9 cellular contexts compared by ENCODE assay signal in the genomic region with DNA sequence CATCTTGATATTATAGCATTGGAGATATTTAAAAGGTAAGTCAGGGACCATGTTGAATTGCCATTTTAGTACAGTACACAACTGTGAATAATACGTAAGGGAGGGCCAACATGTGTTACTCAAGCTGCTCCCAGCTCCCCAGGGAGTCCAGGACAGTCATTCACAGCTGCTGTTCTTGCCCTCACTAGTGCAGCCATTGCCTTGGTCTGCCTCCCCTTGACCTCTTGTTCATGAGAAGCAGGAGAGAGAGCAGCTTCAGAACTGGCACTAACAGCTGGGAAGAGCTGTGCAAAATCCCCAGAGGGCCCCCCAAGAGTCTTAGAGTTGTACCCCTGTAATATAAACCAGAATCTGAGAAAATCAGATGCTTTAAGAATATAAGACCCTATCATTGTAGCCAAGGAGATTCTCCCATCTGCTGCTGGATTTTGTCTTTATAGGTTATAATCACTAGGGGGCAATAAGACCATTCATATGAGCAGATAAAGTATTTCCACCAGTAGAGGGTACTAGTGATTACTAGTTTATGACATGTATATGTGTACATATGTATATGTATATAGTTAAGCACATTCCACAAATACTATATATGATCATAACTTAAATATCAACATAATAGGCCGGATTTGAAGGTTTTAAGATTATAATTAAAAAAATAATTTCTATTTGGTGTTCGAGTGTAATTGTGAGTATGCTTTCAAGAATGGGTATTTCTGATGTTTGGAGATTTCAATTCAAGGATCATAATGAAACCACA. TPM values are rescaled to one million over a fixed set of nuclear protein-coding genes. Genes with fewer than 3 reads are reported as not detected.
DNase-seq lines count a peak whose midpoint lies in the region; ATAC-seq and TF ChIP-seq lines count a peak whose summit lies in the region.
"Had no signal": no experiment of that assay in that cellular context is flagged by ENCODE, and none has a peak within 500 bp of the region (broad histone marks: within the 10 kb centered on the region; RNA-seq: fewer than 3 reads in every experiment).

No MANE protein-coding gene starts in this region.

- no peaks in the 10 kb centered on the region for H3K79me2 ChIP-seq in hepatocyte

- TF ChIP-seq CTCF in ascending aorta (IDR thresholded peaks at IDR 0.05) (peak; percentile 50 to 79 (median 57)), hepatocyte (IDR thresholded peaks at IDR 0.05; ENCODE audit: poor library complexity) (peak; percentile 84)

- WGBS in hepatocyte (ENCODE audit: low lambda C conversion rate, missing lambda C conversion rate): 68% methylated on average over 3 of the region's 3 CpGs

- no peaks in the 10 kb centered on the region for H4K20me1 ChIP-seq in hepatocyte (ENCODE audit: insufficient read depth, poor library complexity, severe bottlenecking)

- H3K27ac ChIP-seq in ascending aorta: no peak overlapping the region
- H3K27ac ChIP-seq in hepatocyte: peak overlapping the region; percentile 43

- H3K36me3 Mint-ChIP-seq in stimulated activated memory B cell treated with anti-CD40 and anti-IgM and Interleukin-4, amounts not matched to agents 10 μg/mL and 1 μg/mL and 100 μg/mL, for 72 hours: peaks cover 13% of the 10 kb centered on the region

- no peaks in the 10 kb centered on the region for H3K4me1 ChIP-seq in ascending aorta
- H3K4me1 ChIP-seq in hepatocyte (ENCODE audit: insufficient read depth): peaks cover 9% of the 10 kb centered on the region

- H3K9me3 Mint-ChIP-seq in stimulated activated memory B cell treated with anti-CD40 and anti-IgM and Interleukin-4, amounts not matched to agents 10 μg/mL and 1 μg/mL and 100 μg/mL, for 72 hours: no peaks in the 10 kb centered on the region
- H3K9me3 Mint-ChIP-seq: activated naive CD4-positive, alpha-beta T cell treated with anti-CD3 and anti-CD28 coated beads, Interleukin-2, amount 50 U/mL, for 24 hours had no signal

- DNase-seq in SIG-M5 treated with dmso at 0.1 percent for 504 hours (lab: John Stamatoyannopoulos, UW; ENCODE audit: unreplicated experiment): peak; percentile 67
- DNase-seq in SIG-M5 (lab: John Stamatoyannopoulos, UW): no peak
- DNase-seq in NCI-H345 (lab: John Stamatoyannopoulos, UW): peak; percentile 46
- no peak for DNase-seq in ascending aorta (ENCODE audit: low spot score in 2 of 2)
- DNase-seq in hepatocyte (ENCODE audit: low spot score): peak; percentile 66
- DNase-seq in islet precursor cell: no peak

- intact Hi-C loops in ascending aorta (cut with DNase I): loop anchor here (2.0 to 5.0 kb wide), 2 partner anchors 417 to 741 kb away; no protein-coding TSS in a partner anchor

- peak overlapping the region; percentile 18 for H3K4me2 ChIP-seq in hepatocyte

- no peak overlapping the region for H3K4me3 Mint-ChIP-seq in stimulated activated memory B cell treated with anti-CD40 and anti-IgM and Interleukin-4, amounts not matched to agents 10 μg/mL and 1 μg/mL and 100 μg/mL, for 72 hours
- H3K4me3 Mint-ChIP-seq: activated naive CD4-positive, alpha-beta T cell treated with anti-CD3 and anti-CD28 coated beads, Interleukin-2, amount 50 U/mL, for 24 hours had no signal

- H2AFZ ChIP-seq in hepatocyte: no peak overlapping the region

- no peaks in the 10 kb centered on the region for H3K27me3 Mint-ChIP-seq in stimulated activated memory B cell treated with anti-CD40 and anti-IgM and Interleukin-4, amounts not matched to agents 10 μg/mL and 1 μg/mL and 100 μg/mL, for 72 hours
- H3K27me3 Mint-ChIP-seq: activated naive CD4-positive, alpha-beta T cell treated with anti-CD3 and anti-CD28 coated beads, Interleukin-2, amount 50 U/mL, for 24 hours had no signal

- H3K27me3 ChIP-seq in ascending aorta (no peaks in the 10 kb centered on the region), hepatocyte (no peaks in the 10 kb centered on the region)

- no peaks in the 10 kb centered on the region for H3K4me1 Mint-ChIP-seq in stimulated activated memory B cell treated with anti-CD40 and anti-IgM and Interleukin-4, amounts not matched to agents 10 μg/mL and 1 μg/mL and 100 μg/mL, for 72 hours
- H3K4me1 Mint-ChIP-seq: activated naive CD4-positive, alpha-beta T cell treated with anti-CD3 and anti-CD28 coated beads, Interleukin-2, amount 50 U/mL, for 24 hours had no signal

- H3K4me3 ChIP-seq in ascending aorta: no peak overlapping the region
- H3K4me3 ChIP-seq in hepatocyte: no peak overlapping the region

- no peak overlapping the region for H3K27ac Mint-ChIP-seq in stimulated activated memory B cell treated with anti-CD40 and anti-IgM and Interleukin-4, amounts not matched to agents 10 μg/mL and 1 μg/mL and 100 μg/mL, for 72 hours
- H3K27ac Mint-ChIP-seq: activated naive CD4-positive, alpha-beta T cell treated with anti-CD3 and anti-CD28 coated beads, Interleukin-2, amount 50 U/mL, for 24 hours had no signal

- H3K9me3 ChIP-seq in ascending aorta (no peaks in the 10 kb centered on the region), hepatocyte (ENCODE audit: low read depth) (no peaks in the 10 kb centered on the region)

- H3K36me3 ChIP-seq in ascending aorta (no peaks in the 10 kb centered on the region), hepatocyte (replicated peaks; ENCODE audit: insufficient read depth, low read depth) (no peaks in the 10 kb centered on the region)

- peak; percentile 67 for ATAC-seq in HG02981 (IDR thresholded peaks at IDR 0.05; ENCODE audit: unreplicated experiment)
- peak; percentile 67 for ATAC-seq in stimulated activated memory B cell treated with anti-CD40 and anti-IgM and Interleukin-4, amounts not matched to agents 10 μg/mL and 1 μg/mL and 100 μg/mL, for 72 hours

- H3K9me2 ChIP-seq in hepatocyte (replicated peaks; ENCODE audit: insufficient read depth): no peaks in the 10 kb centered on the region

RNA-seq across cellular contexts. Expression of gene TCEANC2, which starts 16.6 kb away (rescaled TPM):
- total RNA-seq in ascending aorta (0.64 TPM), hepatocyte (2.5 and 3.0 TPM in 2 replicates)
- 3.2 and 3.4 TPM in 2 replicates for polyA plus RNA-seq in hepatocyte

RNA-seq across cellular contexts. Expression of gene TMEM59, which starts 17.0 kb away (rescaled TPM):
- total RNA-seq in ascending aorta: 97.5 TPM
- 708 and 714 TPM in 2 replicates for total RNA-seq in hepatocyte
- polyA plus RNA-seq in hepatocyte: 1,181 and 1,185 TPM in 2 replicates

RNA-seq across cellular contexts. Expression of gene LDLRAD1, which starts 52.0 kb away (rescaled TPM):
- total RNA-seq in ascending aorta (not detected), hepatocyte (0.28 and 1.7 TPM in 2 replicates)
- polyA plus RNA-seq in hepatocyte: 0.13 and 0.82 TPM in 2 replicates

Comparison
In these comparisons a context has a peak if more than half of its experiments do, and no peak if none do; other contexts are left out.
1. DNase-seq: peak in SIG-M5 treated with dmso at 0.1 percent for 504 hours (single experiment), NCI-H345 (single experiment) and hepatocyte (single experiment); none in SIG-M5 (single experiment), ascending aorta (0 of 2) and islet precursor cell (single experiment).